ENCODE assay signal across 18 cellular contexts in genomic region chr5:178165585-178165984, GRCh38. TPM values are rescaled to one million over a fixed set of nuclear protein-coding genes. Genes with fewer than 3 reads are reported as not detected.
"Had no signal": no experiment of that assay in that cellular context is flagged by ENCODE, and none has a peak within 500 bp of the region (broad histone marks: within the 10 kb centered on the region; RNA-seq: fewer than 3 reads in every experiment).

No MANE protein-coding gene starts in this region.

- ATAC-seq: left ventricle myocardium superior, pancreas, psoas muscle had no signal

- H3K9me3 ChIP-seq: pancreas, psoas muscle, thyroid gland had no signal

- H3K27me3 ChIP-seq: pancreas, thyroid gland had no signal

- H3K4me3 ChIP-seq: lung, psoas muscle, thyroid gland had no signal

- FAIRE-seq: colon, keratinocyte, pancreas, small intestine, urothelium cell line had no signal

- H3K27ac ChIP-seq: pancreas, psoas muscle, thyroid gland had no signal

- DNase-seq: cerebellar nuclear complex; foreskin fibroblast; immature natural killer cell; left ventricle myocardium superior; mesendoderm; naive B cell; occipital lobe; pancreas; psoas muscle; small intestine; stimulated activated CD4-positive, alpha-beta T cell treated with anti-CD3 and anti-CD28 coated beads, Interleukin-12 subunit alpha, Interleukin-12 subunit beta, amount 100 ng/mL, for 4 hours; stimulated activated naive CD4-positive, alpha-beta T cell; thyroid gland had no signal

- H3K36me3 ChIP-seq: pancreas, thyroid gland had no signal

RNA-seq across cellular contexts. Expression of gene GMCL2, which starts 21.6 kb away (rescaled TPM):
- total RNA-seq: left ventricle myocardium superior, lung, occipital lobe, pancreas, psoas muscle, thyroid gland had no signal
- polyA plus RNA-seq: esophagus, immature natural killer cell, keratinocyte, lung, pancreas, psoas muscle, small intestine had no signal
